Comparison of ENCODE assay signal across 1 cellular context in genomic region chr19:16142032-16142580, GRCh38.
TF ChIP-seq lines count a peak whose summit lies in the region.

No MANE protein-coding gene starts in this region.

TF ChIP-seq in K562, 482 proteins besides CTCF, POLR2A, EP300 and RAD21:
- TF ChIP-seq ZNF121 (CRISPR knock-in tag; conservative IDR thresholded peaks at IDR 0.05) (peak; percentile 96), ERF (CRISPR knock-in tag; IDR thresholded peaks at IDR 0.05) (no peak), GABPA (tag; conservative IDR thresholded peaks at IDR 0.05; ENCODE audit: low read depth) (no peak), TRIM24 (IDR thresholded peaks at IDR 0.05) (peak in 1 of 2 experiments; percentile 32; a peak in 1 of 4 replicates), SPI1 (IDR thresholded peaks at IDR 0.05; ENCODE audit: borderline replicate concordance, low read depth, low read length) (peak; percentile 86), ZNF668 (CRISPR knock-in tag; IDR thresholded peaks at IDR 0.05) (no peak), HIVEP1 (CRISPR knock-in tag; IDR thresholded peaks at IDR 0.05) (no peak), BCOR (IDR thresholded peaks at IDR 0.05) (peak; percentile 66), RBM25 (IDR thresholded peaks at IDR 0.05; ENCODE audit: low read depth, low read length, severe bottlenecking) (peak; percentile 88)
- TF ChIP-seq, protein P1, sequence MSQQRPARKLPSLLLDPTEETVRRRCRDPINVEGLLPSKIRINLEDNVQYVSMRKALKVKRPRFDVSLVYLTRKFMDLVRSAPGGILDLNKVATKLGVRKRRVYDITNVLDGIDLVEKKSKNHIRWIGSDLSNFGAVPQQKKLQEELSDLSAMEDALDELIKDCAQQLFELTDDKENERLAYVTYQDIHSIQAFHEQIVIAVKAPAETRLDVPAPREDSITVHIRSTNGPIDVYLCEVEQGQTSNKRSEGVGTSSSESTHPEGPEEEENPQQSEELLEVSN (IDR thresholded peaks at IDR 0.05; ENCODE audit: borderline replicate concordance in 1 of 2, extremely low read depth in 1 of 2, insufficient read depth in 1 of 2, insufficient read length in 1 of 2, low read depth in 1 of 2, low read length in 1 of 2, poor library complexity in 1 of 2, severe bottlenecking in 1 of 2): no peak
- TF ChIP-seq, protein P2, sequence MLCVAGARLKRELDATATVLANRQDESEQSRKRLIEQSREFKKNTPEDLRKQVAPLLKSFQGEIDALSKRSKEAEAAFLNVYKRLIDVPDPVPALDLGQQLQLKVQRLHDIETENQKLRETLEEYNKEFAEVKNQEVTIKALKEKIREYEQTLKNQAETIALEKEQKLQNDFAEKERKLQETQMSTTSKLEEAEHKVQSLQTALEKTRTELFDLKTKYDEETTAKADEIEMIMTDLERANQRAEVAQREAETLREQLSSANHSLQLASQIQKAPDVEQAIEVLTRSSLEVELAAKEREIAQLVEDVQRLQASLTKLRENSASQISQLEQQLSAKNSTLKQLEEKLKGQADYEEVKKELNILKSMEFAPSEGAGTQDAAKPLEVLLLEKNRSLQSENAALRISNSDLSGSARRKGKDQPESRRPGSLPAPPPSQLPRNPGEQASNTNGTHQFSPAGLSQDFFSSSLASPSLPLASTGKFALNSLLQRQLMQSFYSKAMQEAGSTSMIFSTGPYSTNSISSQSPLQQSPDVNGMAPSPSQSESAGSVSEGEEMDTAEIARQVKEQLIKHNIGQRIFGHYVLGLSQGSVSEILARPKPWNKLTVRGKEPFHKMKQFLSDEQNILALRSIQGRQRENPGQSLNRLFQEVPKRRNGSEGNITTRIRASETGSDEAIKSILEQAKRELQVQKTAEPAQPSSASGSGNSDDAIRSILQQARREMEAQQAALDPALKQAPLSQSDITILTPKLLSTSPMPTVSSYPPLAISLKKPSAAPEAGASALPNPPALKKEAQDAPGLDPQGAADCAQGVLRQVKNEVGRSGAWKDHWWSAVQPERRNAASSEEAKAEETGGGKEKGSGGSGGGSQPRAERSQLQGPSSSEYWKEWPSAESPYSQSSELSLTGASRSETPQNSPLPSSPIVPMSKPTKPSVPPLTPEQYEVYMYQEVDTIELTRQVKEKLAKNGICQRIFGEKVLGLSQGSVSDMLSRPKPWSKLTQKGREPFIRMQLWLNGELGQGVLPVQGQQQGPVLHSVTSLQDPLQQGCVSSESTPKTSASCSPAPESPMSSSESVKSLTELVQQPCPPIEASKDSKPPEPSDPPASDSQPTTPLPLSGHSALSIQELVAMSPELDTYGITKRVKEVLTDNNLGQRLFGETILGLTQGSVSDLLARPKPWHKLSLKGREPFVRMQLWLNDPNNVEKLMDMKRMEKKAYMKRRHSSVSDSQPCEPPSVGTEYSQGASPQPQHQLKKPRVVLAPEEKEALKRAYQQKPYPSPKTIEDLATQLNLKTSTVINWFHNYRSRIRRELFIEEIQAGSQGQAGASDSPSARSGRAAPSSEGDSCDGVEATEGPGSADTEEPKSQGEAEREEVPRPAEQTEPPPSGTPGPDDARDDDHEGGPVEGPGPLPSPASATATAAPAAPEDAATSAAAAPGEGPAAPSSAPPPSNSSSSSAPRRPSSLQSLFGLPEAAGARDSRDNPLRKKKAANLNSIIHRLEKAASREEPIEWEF (CRISPR knock-in tag; IDR thresholded peaks at IDR 0.05): no peak
- TF ChIP-seq, protein P3, sequence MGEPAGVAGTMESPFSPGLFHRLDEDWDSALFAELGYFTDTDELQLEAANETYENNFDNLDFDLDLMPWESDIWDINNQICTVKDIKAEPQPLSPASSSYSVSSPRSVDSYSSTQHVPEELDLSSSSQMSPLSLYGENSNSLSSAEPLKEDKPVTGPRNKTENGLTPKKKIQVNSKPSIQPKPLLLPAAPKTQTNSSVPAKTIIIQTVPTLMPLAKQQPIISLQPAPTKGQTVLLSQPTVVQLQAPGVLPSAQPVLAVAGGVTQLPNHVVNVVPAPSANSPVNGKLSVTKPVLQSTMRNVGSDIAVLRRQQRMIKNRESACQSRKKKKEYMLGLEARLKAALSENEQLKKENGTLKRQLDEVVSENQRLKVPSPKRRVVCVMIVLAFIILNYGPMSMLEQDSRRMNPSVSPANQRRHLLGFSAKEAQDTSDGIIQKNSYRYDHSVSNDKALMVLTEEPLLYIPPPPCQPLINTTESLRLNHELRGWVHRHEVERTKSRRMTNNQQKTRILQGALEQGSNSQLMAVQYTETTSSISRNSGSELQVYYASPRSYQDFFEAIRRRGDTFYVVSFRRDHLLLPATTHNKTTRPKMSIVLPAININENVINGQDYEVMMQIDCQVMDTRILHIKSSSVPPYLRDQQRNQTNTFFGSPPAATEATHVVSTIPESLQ (CRISPR knock-in tag; IDR thresholded peaks at IDR 0.05): no peak
